Comparison of ENCODE assay signal across 1 cellular context in genomic region chrX:1506916-1507315, GRCh38.
TF ChIP-seq lines count a peak whose summit lies in the region.

No MANE protein-coding gene starts in this region.

TF ChIP-seq in GM12878, 131 proteins besides CTCF, POLR2A, EP300 and RAD21 (continued from another document):
- TF ChIP-seq MXI1 (IDR thresholded peaks at IDR 0.05; ENCODE audit: low read depth, low read length) = no peak
- no peak for TF ChIP-seq KLF5 (IDR thresholded peaks at IDR 0.05; ENCODE audit: partially characterized antibody)
- no peak for TF ChIP-seq TCF7 (IDR thresholded peaks at IDR 0.05; ENCODE audit: borderline replicate concordance)
- TF ChIP-seq IRF4 (IDR thresholded peaks at IDR 0.05; ENCODE audit: low read depth, low read length) = no peak
- no peak for TF ChIP-seq E2F4 (IDR thresholded peaks at IDR 0.05; ENCODE audit: low read depth, low read length)
- no peak for TF ChIP-seq MEF2B (IDR thresholded peaks at IDR 0.05; ENCODE audit: partially characterized antibody, poor library complexity, severe bottlenecking)
- no peak for TF ChIP-seq POLR2AphosphoS5 (IDR thresholded peaks at IDR 0.05; ENCODE audit: low read length)
- TF ChIP-seq, protein P1, sequence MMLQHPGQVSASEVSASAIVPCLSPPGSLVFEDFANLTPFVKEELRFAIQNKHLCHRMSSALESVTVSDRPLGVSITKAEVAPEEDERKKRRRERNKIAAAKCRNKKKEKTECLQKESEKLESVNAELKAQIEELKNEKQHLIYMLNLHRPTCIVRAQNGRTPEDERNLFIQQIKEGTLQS (IDR thresholded peaks at IDR 0.05; ENCODE audit: borderline replicate concordance, extremely low read depth, low read depth, low read length) = no peak
- TF ChIP-seq ZNF207 (IDR thresholded peaks at IDR 0.05; ENCODE audit: borderline replicate concordance) = no peak
- TF ChIP-seq YY1 (IDR thresholded peaks at IDR 0.05; ENCODE audit: low read depth, low read length) = no peak
- TF ChIP-seq CREB1 (IDR thresholded peaks at IDR 0.05; ENCODE audit: low read depth) = no peak
- TF ChIP-seq GATAD2B (conservative IDR thresholded peaks at IDR 0.05; ENCODE audit: low read depth) = no peak
- TF ChIP-seq HDGF (IDR thresholded peaks at IDR 0.05) = no peak
- no peak for TF ChIP-seq CBFB (IDR thresholded peaks at IDR 0.05; ENCODE audit: low read depth)
- TF ChIP-seq TAF1 (IDR thresholded peaks at IDR 0.05; ENCODE audit: borderline replicate concordance, low read depth, low read length) = no peak
- TF ChIP-seq NFIC (IDR thresholded peaks at IDR 0.05; ENCODE audit: low read depth, low read length) = no peak
TF ChIP-seq in GM12878: peak in this region for 0.
